1 cellular context compared by ENCODE assay signal in the genomic region with DNA sequence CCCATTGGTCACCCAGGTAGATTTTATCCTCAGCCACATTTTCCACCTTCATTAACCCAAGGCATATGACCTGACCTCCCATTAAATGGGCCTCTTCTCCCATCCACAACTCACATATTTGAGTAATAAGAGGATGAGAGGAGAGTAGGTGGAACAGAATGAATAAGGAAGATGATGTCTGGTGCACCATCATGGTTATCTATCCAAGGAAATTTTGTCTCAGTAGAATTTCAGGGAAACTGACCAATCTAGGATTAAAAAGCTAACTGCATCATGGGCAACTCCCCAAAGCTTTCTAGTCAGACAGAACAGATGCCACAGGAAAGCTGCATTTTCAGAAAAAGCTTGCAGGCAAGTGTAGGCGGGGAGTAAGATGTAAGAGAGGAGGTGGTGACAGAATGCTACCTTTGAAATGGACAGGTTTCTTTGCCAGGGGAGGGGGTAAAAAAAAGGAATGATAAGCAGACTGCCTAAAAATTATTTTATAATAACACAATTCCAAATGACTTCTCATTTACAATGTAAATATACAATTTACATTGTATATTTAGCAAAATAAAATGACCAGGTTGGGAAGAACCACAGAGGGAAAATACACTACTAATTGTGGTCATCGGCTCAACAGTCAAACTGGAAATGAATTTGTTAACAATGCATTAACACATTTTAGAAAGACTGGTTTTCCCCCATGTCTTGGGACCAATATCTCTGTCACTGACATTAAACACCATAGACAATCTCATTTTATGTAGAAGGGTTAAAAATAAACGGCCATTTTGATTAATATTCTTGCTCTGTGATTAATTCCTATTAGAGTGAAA.
TF ChIP-seq lines count a peak whose summit lies in the region.

No MANE protein-coding gene starts in this region.

TF ChIP-seq in GM12878, 131 proteins besides CTCF, POLR2A, EP300 and RAD21 (continued from another document):
- TF ChIP-seq DPF2 (IDR thresholded peaks at IDR 0.05) (peak; percentile 88; the same call in 1 of the 2 replicates), BRCA1 (IDR thresholded peaks at IDR 0.05; ENCODE audit: low read depth, low read length) (no peak), POLR2AphosphoS5 (IDR thresholded peaks at IDR 0.05; ENCODE audit: low read length) (no peak), CBX5 (IDR thresholded peaks at IDR 0.05; ENCODE audit: low read depth) (no peak), IKZF2 (IDR thresholded peaks at IDR 0.05) (peak; percentile 76 to 80; a peak in 3 of 4 replicates), BACH1 (IDR thresholded peaks at IDR 0.05; ENCODE audit: borderline replicate concordance) (peak; percentile 40; the same call in 1 of the 2 replicates), PML (IDR thresholded peaks at IDR 0.05; ENCODE audit: low read length) (no peak)
- TF ChIP-seq, protein P1, sequence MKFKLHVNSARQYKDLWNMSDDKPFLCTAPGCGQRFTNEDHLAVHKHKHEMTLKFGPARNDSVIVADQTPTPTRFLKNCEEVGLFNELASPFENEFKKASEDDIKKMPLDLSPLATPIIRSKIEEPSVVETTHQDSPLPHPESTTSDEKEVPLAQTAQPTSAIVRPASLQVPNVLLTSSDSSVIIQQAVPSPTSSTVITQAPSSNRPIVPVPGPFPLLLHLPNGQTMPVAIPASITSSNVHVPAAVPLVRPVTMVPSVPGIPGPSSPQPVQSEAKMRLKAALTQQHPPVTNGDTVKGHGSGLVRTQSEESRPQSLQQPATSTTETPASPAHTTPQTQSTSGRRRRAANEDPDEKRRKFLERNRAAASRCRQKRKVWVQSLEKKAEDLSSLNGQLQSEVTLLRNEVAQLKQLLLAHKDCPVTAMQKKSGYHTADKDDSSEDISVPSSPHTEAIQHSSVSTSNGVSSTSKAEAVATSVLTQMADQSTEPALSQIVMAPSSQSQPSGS (IDR thresholded peaks at IDR 0.05; ENCODE audit: low read length): no peak
